19 cellular contexts compared by ENCODE assay signal in genomic region chr2:172458561-172459124, GRCh38. TPM values are rescaled to one million over a fixed set of nuclear protein-coding genes. Genes with fewer than 3 reads are reported as not detected.
DNase-seq lines count a peak whose midpoint lies in the region; ATAC-seq, FAIRE-seq and TF ChIP-seq lines count a peak whose summit lies in the region.
"Had no signal": no experiment of that assay in that cellular context is flagged by ENCODE, and none has a peak within 500 bp of the region (broad histone marks: within the 10 kb centered on the region; RNA-seq: fewer than 3 reads in every experiment).

No MANE protein-coding gene starts in this region.

- H3K4me1 ChIP-seq in breast epithelium: peaks cover 0 to 19% of the 10 kb centered on the region in 2 donors
- peaks cover 87% of the 10 kb centered on the region for H3K4me1 ChIP-seq in RWPE2 (ENCODE audit: insufficient read depth, poor library complexity, severe bottlenecking)
- peaks cover 20 to 49% (median 33%) of the 10 kb centered on the region in 4 experiments; a peak in 6 of 7 replicates for H3K4me1 ChIP-seq in H1 (replicated peaks in 1 of 4; ENCODE audit: control insufficient read depth in 3 of 4, insufficient read depth in 4 of 4, low read length in 3 of 4)
- peaks cover 0 to 5% of the 10 kb centered on the region in 2 donors for H3K4me1 ChIP-seq in uterus

- H3K14ac ChIP-seq in H1 (ENCODE audit: insufficient read length): no peak overlapping the region

- no peak overlapping the region for H2BK120ac ChIP-seq in H1 (replicated peaks; ENCODE audit: low read depth, low read length)

- H3K4me2 ChIP-seq in H1 (ENCODE audit: insufficient read depth in 1 of 2, low read depth in 2 of 2, low read length in 2 of 2): no peak overlapping the region

- H4K20me1 ChIP-seq in H1 (replicated peaks in 1 of 2; ENCODE audit: control insufficient read depth in 1 of 2, insufficient read depth in 2 of 2, low read length in 2 of 2): peaks cover 4 to 16% of the 10 kb centered on the region in 2 experiments

- no peak for TF ChIP-seq POLR2A in breast epithelium (IDR thresholded peaks at IDR 0.05)
- TF ChIP-seq POLR2A in H1 (IDR thresholded peaks at IDR 0.05; ENCODE audit: control extremely low read depth in 1 of 2, low read depth in 2 of 2, low read length in 2 of 2): no peak
- no peak for TF ChIP-seq POLR2A in uterus (IDR thresholded peaks at IDR 0.05)

- H3K79me1 ChIP-seq in H1 (ENCODE audit: low read depth, low read length): peaks cover 11% of the 10 kb centered on the region

- DNase-seq in MCF 10A (ENCODE audit: unreplicated experiment) (no peak), breast epithelium (ENCODE audit: low spot score in 2 of 2) (no peak), RWPE2 (ENCODE audit: low spot score) (no peak), H1 (ENCODE audit: low read depth in 1 of 2, low spot score in 2 of 2) (no peak), uterus (no peak), COR-L47 (lab: John Stamatoyannopoulos, UW) (no peak), coronary artery (ENCODE audit: low spot score) (no peak), NCI-H2081 (lab: John Stamatoyannopoulos, UW) (no peak)
- DNase-seq: ACHN, DMS153, Karpas-422, NCI-H1105 treated with DMSO at 0.1 percent for 48 hours, NCI-H187, NCI-H2171, NCI-H446 treated with DMSO at 0.1 percent for 48 hours, NCI-H748 treated with DMSO at 0.1 percent for 48 hours, SHP77 had no signal

- no peak overlapping the region for H2AFZ ChIP-seq in H1 (ENCODE audit: low read length)

- TF ChIP-seq RAD21 in H1 (IDR thresholded peaks at IDR 0.05 in 1 of 2, conservative IDR thresholded peaks at IDR 0.05 in 1 of 2; ENCODE audit: low read depth in 2 of 2, low read length in 2 of 2): no peak

- no peak for TF ChIP-seq EP300 in H1 (IDR thresholded peaks at IDR 0.05; ENCODE audit: borderline replicate concordance in 1 of 2, low read depth in 2 of 2, low read length in 2 of 2)

- no peak overlapping the region for H3K4ac ChIP-seq in H1 (replicated peaks; ENCODE audit: insufficient read length, low read depth, low read length)

- ATAC-seq in RWPE2 (ENCODE audit: low read depth): no peak

- intact Hi-C loops in MCF 10A (cut with micrococcal nuclease): no loop called here
- intact Hi-C loops in breast epithelium (cut with DNase I; ENCODE audit: low total_unique reads): no loop called here
- intact Hi-C loops in uterus (cut with DNase I; ENCODE audit: low total_unique reads): no loop called here

- no peaks in the 10 kb centered on the region; the same call in 1 of the 2 replicates for H3K23me2 ChIP-seq in H1 (ENCODE audit: low read depth, low read length)

- CTCF ChIA-PET in MCF 10A (lab: Yijun Ruan, JAX) (interaction anchor here (0.7 to 13.7 kb wide), 4 partner anchors 21 to 209 kb away, joined by 3 to 536 read pairs (median 4); partner anchors contain the start of gene ITGA6), H1 (lab: Charles Lee; ENCODE audit: partially characterized antibody) (interaction anchor here (0.6 to 32.4 kb wide), 4 partner anchors 20 to 278 kb away, joined by 3 to 634 read pairs (median 5); partner anchors contain the start of gene ITGA6)

- H2BK5ac ChIP-seq in H1 (ENCODE audit: low read depth, low read length): no peak overlapping the region

- peak overlapping the region; percentile 95 for H3K27ac Mint-ChIP-seq in MCF 10A (ENCODE audit: low read depth, unreplicated experiment)
- H3K27ac Mint-ChIP-seq: B cell had no signal

- FAIRE-seq in H1 (lab: Jason Lieb, UNC): no peak
- FAIRE-seq: H54 had no signal

- H3K23ac ChIP-seq in H1 (ENCODE audit: insufficient read length): no peak overlapping the region

- no peak overlapping the region for H2AK5ac ChIP-seq in H1 (ENCODE audit: low read depth, low read length)

- H3K9me3 Mint-ChIP-seq in MCF 10A (ENCODE audit: unreplicated experiment): no peaks in the 10 kb centered on the region

- H3K9ac ChIP-seq in H1 (replicated peaks in 1 of 4; ENCODE audit: extremely low read depth in 1 of 4, low read depth in 3 of 4, low read length in 3 of 4): no peak overlapping the region

- no peak overlapping the region for H3K4me3 Mint-ChIP-seq in MCF 10A (ENCODE audit: unreplicated experiment)
- H3K4me3 Mint-ChIP-seq: B cell had no signal

- H3K4me1 Mint-ChIP-seq in MCF 10A (ENCODE audit: insufficient read depth, unreplicated experiment): peaks cover 80% of the 10 kb centered on the region

- H3K27me3 ChIP-seq in breast epithelium: peaks cover 0 to 3% of the 10 kb centered on the region in 2 donors
- no peaks in the 10 kb centered on the region for H3K27me3 ChIP-seq in RWPE2 (ENCODE audit: insufficient read depth, poor library complexity, severe bottlenecking)
- no peaks in the 10 kb centered on the region for H3K27me3 ChIP-seq in H1 (replicated peaks in 1 of 4; ENCODE audit: control insufficient read depth in 3 of 4, extremely low read depth in 1 of 4, insufficient read depth in 3 of 4, low read length in 3 of 4)
- no peaks in the 10 kb centered on the region for H3K27me3 ChIP-seq in uterus

- 89% methylated on average over 4 of the region's 4 CpGs; no CpG with 5 or more reads in 1 of the 2 experiments for WGBS in H1 (ENCODE audit: extremely low coverage in 1 of 2, insufficient coverage in 1 of 2, insufficient read length in 1 of 2, insufficient replicate concordance in 2 of 2, low coverage in 1 of 2, low lambda C conversion rate in 2 of 2, missing lambda C conversion rate in 1 of 2), 2 experiments

- no peak for TF ChIP-seq CTCF in MCF 10A (IDR thresholded peaks at IDR 0.05; ENCODE audit: unreplicated experiment)
- TF ChIP-seq CTCF in breast epithelium (IDR thresholded peaks at IDR 0.05): no peak
- no peak for TF ChIP-seq CTCF in RWPE2 (IDR thresholded peaks at IDR 0.05; ENCODE audit: poor library complexity, severe bottlenecking)
- no peak for TF ChIP-seq CTCF in H1 (IDR thresholded peaks at IDR 0.05; ENCODE audit: control extremely low read depth in 1 of 3, insufficient read depth in 1 of 3, low read depth in 1 of 3, low read length in 3 of 3)
- no peak for TF ChIP-seq CTCF in uterus (IDR thresholded peaks at IDR 0.05)
- no peak for TF ChIP-seq CTCF in coronary artery (IDR thresholded peaks at IDR 0.05)

- no TSS peak for BruUV-seq in MCF 10A (replicated peaks; lab: Mats Ljungman, UMichigan)

- no peak overlapping the region for H3K4me3 ChIP-seq in breast epithelium
- no peak overlapping the region for H3K4me3 ChIP-seq in RWPE2 (ENCODE audit: severe bottlenecking)
- H3K4me3 ChIP-seq in H1 (ENCODE audit: extremely low read depth in 1 of 4, insufficient read depth in 2 of 4, low read depth in 3 of 4, low read length in 4 of 4): no peak overlapping the region
- H3K4me3 ChIP-seq in uterus: no peak overlapping the region
- H3K4me3 ChIP-seq in coronary artery: no peak overlapping the region

- no peak overlapping the region for H3K56ac ChIP-seq in H1 (replicated peaks; ENCODE audit: insufficient read length, low read depth, low read length)

- 0 out of 2 replicates have a peak overlapping the region, but pooled peaks have one; percentile 35 for H3K18ac ChIP-seq in H1 (ENCODE audit: extremely low read depth, low read length)

- no peaks in the 10 kb centered on the region for H3K27me3 Mint-ChIP-seq in MCF 10A (ENCODE audit: insufficient read depth, unreplicated experiment)

- H4K91ac ChIP-seq in H1 (replicated peaks; ENCODE audit: insufficient read length, low read length): peak overlapping the region; percentile 36

- H2BK15ac ChIP-seq in H1 (ENCODE audit: low read length): no peak overlapping the region

- H3K36me3 ChIP-seq in breast epithelium (no peaks in the 10 kb centered on the region), RWPE2 (ENCODE audit: low read depth) (peaks cover 19% of the 10 kb centered on the region), H1 (ENCODE audit: control insufficient read depth in 2 of 4, insufficient read depth in 4 of 4, low read length in 3 of 4) (no peaks in the 10 kb centered on the region), uterus (no peaks in the 10 kb centered on the region)

- no peak overlapping the region for H4K5ac ChIP-seq in H1 (ENCODE audit: insufficient read length, low read depth, low read length)

- 0 out of 2 replicates have a peak overlapping the region, but pooled peaks have one; percentile 19 for H2BK12ac ChIP-seq in H1 (ENCODE audit: low read depth, low read length)

- H3K79me2 ChIP-seq in H1 (ENCODE audit: control insufficient read depth in 1 of 2, insufficient read depth in 2 of 2, low read length in 2 of 2): peaks cover 0 to 82% of the 10 kb centered on the region in 2 experiments; a peak in 2 of 4 replicates

- peak overlapping the region; percentile 24; the same call in 1 of the 2 replicates for H2BK20ac ChIP-seq in H1 (ENCODE audit: low read length)

- H4K8ac ChIP-seq in H1 (ENCODE audit: extremely low read depth, insufficient read depth, low read length): no peak overlapping the region; the same call in 1 of the 2 replicates

- POLR2A ChIA-PET in MCF 10A (lab: Yijun Ruan, JAX) (interaction anchor here (0.7 to 13.3 kb wide), 9 partner anchors 10 to 288 kb away, joined by 3 to 350 read pairs (median 5); partner anchors contain the start of gene ITGA6), H1 (lab: Charles Lee; ENCODE audit: partially characterized antibody) (interaction anchor here (0.7 to 1.2 kb wide), 3 partner anchors 20 to 232 kb away, joined by 3 read pairs; no protein-coding TSS in a partner anchor)

- H3K36me3 Mint-ChIP-seq in MCF 10A (ENCODE audit: insufficient read depth, unreplicated experiment): peaks cover 27% of the 10 kb centered on the region

- H3K9me3 ChIP-seq in breast epithelium (no peaks in the 10 kb centered on the region), RWPE2 (ENCODE audit: severe bottlenecking) (no peaks in the 10 kb centered on the region), H1 (ENCODE audit: insufficient read depth in 2 of 2, low read depth in 1 of 2, low read length in 1 of 2) (no peaks in the 10 kb centered on the region), uterus (no peaks in the 10 kb centered on the region)

- H3K27ac ChIP-seq in breast epithelium: peak overlapping the region in 1 of 2 donors; percentile 67
- peak overlapping the region; percentile 98 for H3K27ac ChIP-seq in RWPE2 (ENCODE audit: poor library complexity, severe bottlenecking)
- H3K27ac ChIP-seq in H1 (ENCODE audit: low read depth, low read length): no peak overlapping the region
- peak overlapping the region; percentile 16 to 30 for H3K27ac ChIP-seq in uterus
- H3K27ac ChIP-seq in coronary artery: no peak overlapping the region

TF ChIP-seq in H1, 55 proteins besides CTCF, POLR2A, EP300 and RAD21 (continues in another document):
- TF ChIP-seq SP2 (IDR thresholded peaks at IDR 0.05; ENCODE audit: low read length): no peak

RNA-seq across cellular contexts. Expression of gene ITGA6, which starts 31.3 kb away (rescaled TPM):
- total RNA-seq in MCF 10A (2022): 315 and 323 TPM in 2 replicates
- 10 to 100 TPM; 45.9 to 99.5 (median 93.1) TPM for total RNA-seq in breast epithelium
- total RNA-seq in H1 (2021; fragmentation: NEBNext Ultra II Directional; extraction: Animal tissue kit (Norgen Biotek cat#: 25700)): 117 and 118 TPM in 2 replicates
- 24.9 and 26.9 TPM in 2 replicates for polyA plus RNA-seq in H1 (2011; rRNA removed)
- polyA plus RNA-seq in H1 (2011; cell fraction: cytosol; rRNA removed): 34.1 TPM
- 30.9 TPM for polyA plus RNA-seq in H1 (2011; cell fraction: nucleus; rRNA removed)
- 53.9 to 99.9 TPM (median 67.7 TPM) in 4 replicates for polyA plus RNA-seq in H1 (2012, experiment 1 of 2)
- 4.2 TPM for polyA plus RNA-seq in H1 (2012, experiment 2 of 2)
- polyA plus RNA-seq in H1 (2013, experiment 1 of 2): 135 TPM
- polyA plus RNA-seq in H1 (2013, experiment 2 of 2): 126 TPM
- polyA minus RNA-seq in H1 (2011; rRNA and poly(A)+ RNA removed): 45.7 and 66.1 TPM in 2 replicates
- polyA minus RNA-seq in H1 (2011; cell fraction: cytosol; rRNA and poly(A)+ RNA removed): 53.7 TPM
- polyA minus RNA-seq in H1 (2011; cell fraction: nucleus; rRNA and poly(A)+ RNA removed): 88.2 TPM
- total RNA-seq in uterus: 100 to 1,000 TPM in 2 of 4 donors, 10 to 100 TPM in 2; 57.4 to 195 (median 120) TPM

Comparison
In these comparisons a context has a peak if more than half of its experiments do, and no peak if none do; other contexts are left out.
1. H3K27ac ChIP-seq: peak in RWPE2 (single experiment) and uterus (2 of 2); none in H1 (single experiment) and coronary artery (0 of 2).